ENCODE assay signal across 8 cellular contexts in the genomic region with DNA sequence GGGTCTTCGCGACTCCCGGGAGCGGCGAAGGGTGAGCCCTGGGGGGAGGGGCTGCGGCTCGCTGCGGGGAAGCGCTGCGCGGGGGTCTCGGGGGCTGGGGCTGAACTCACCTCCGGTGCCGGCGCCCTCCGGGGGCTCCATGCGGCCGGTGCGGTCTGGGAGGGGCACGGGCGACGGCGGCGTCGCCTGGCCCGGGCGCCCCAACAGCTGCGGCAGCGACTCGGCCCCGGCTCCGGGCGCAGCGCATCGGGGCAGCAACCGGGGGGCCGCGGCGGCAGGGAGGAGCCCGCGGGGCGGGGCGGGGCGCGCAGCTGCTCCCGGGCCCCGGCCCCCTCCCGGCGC. TPM values are rescaled to one million over a fixed set of nuclear protein-coding genes. Genes with fewer than 3 reads are reported as not detected.
A peak's percentile ranks its signal among the peaks of the same experiment; 100 is the strongest.
DNase-seq lines count a peak whose midpoint lies in the region; ATAC-seq, FAIRE-seq and TF ChIP-seq lines count a peak whose summit lies in the region.

A gene with protein sequence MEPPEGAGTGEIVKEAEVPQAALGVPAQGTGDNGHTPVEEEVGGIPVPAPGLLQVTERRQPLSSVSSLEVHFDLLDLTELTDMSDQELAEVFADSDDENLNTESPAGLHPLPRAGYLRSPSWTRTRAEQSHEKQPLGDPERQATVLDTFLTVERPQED (minus strand): TSS at position 256 of the 342 bp plus-strand sequence. CDS start 115 bp downstream, at position 141.

- no peak for ATAC-seq in T-helper 17 cell
- ATAC-seq in GM18511 (IDR thresholded peaks at IDR 0.05; ENCODE audit: unreplicated experiment), result no peak

- H3K27ac Mint-ChIP-seq in T-helper 17 cell, result peak within 1 kb of the TSS; percentile 51

- no peaks in the 10 kb centered on the region for H3K36me3 Mint-ChIP-seq in T-helper 17 cell (ENCODE audit: low read depth)

- TF ChIP-seq CTCF in foreskin fibroblast (IDR thresholded peaks at IDR 0.05; ENCODE audit: low read depth, low read length), result no peak

- peak; percentile 10 for TF ChIP-seq POLR2A in GM19099 (IDR thresholded peaks at IDR 0.05; ENCODE audit: extremely low read depth, insufficient read length, low read depth)

- peak within 1 kb of the TSS; percentile 56 to 63 for H3K4me3 ChIP-seq in foreskin fibroblast (ENCODE audit: low read depth in 1 of 2, low read length in 2 of 2)

- FAIRE-seq in GM19239 (lab: Jason Lieb, UNC), result no peak

- no peak for DNase-seq in T-helper 17 cell
- DNase-seq in foreskin fibroblast, result no peak
- no peak for DNase-seq in renal cortical epithelial cell (ENCODE audit: low read depth)
- DNase-seq in GM19239 (ENCODE audit: insufficient read length, low spot score), result no peak
- no peak for DNase-seq in NCI-H1694 (lab: John Stamatoyannopoulos, UW)
- no peak for DNase-seq in NCI-H128 (lab: John Stamatoyannopoulos, UW; ENCODE audit: unreplicated experiment)

- no peaks in the 10 kb centered on the region for H3K27me3 Mint-ChIP-seq in T-helper 17 cell

- peaks cover 15% of the 10 kb centered on the region for H3K4me1 Mint-ChIP-seq in T-helper 17 cell

- peak within 1 kb of the TSS; percentile 85 for H3K4me3 Mint-ChIP-seq in T-helper 17 cell

- no peaks in the 10 kb centered on the region for H3K9me3 ChIP-seq in T-helper 17 cell (ENCODE audit: control insufficient read depth, low read length, poor library complexity, severe bottlenecking)

RNA-seq across cellular contexts. Expression of the gene that starts here (rescaled TPM):
- under 1 TPM; 0.47 to 0.92 TPM for total RNA-seq in T-helper 17 cell
- total RNA-seq in renal cortical epithelial cell, result 14.4 and 24.2 TPM in 2 replicates
